In the genomic region with DNA sequence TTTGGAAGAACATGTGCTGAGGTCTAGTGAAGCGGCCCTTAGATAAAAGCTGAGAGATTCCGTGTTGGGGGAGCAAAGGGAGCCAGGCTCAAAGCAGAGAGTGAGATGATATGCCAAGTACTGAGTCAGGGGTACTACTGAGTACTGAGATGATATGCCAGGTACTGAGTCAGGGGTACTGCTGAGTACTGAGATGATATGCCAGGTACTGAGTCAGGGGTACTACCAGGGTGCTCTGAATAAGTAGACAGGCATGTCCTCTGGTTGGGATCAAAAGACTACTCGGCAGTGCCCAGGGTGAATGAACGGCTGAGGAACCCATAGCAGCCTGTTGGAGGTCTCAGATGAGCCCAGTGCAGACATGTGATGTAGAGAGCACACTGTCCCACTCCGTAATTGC, we compare ENCODE assay signal across 24 cellular contexts.
"Had no signal": no experiment of that assay in that cellular context is flagged by ENCODE, and none has a peak within 500 bp of the region (broad histone marks: within the 10 kb centered on the region; RNA-seq: fewer than 3 reads in every experiment).

No MANE protein-coding gene starts in this region.

- H3K4me1 ChIP-seq: adrenal gland, esophagus muscularis mucosa, heart right ventricle, left lung, lower lobe of right lung, spleen, uterus had no signal

- H3K27me3 ChIP-seq: adrenal gland, brain microvascular endothelial cell had no signal

- H3K27ac Mint-ChIP-seq: activated naive CD4-positive, alpha-beta T cell treated with anti-CD3 and anti-CD28 coated beads for 36 hours; activated naive CD8-positive, alpha-beta T cell treated with anti-CD3 and anti-CD28 coated beads for 36 hours; natural killer cell treated with Interleukin-12 subunit alpha and Interleukin-12 subunit beta and Interleukin-15 and Interleukin-18, amount 100 ng/mL, for 72 hours; stimulated activated naive CD8-positive, alpha-beta T cell treated with anti-CD3 and anti-CD28 coated beads, Interleukin-15, Interleukin-2, amounts not matched to agents 100 ng/mL and 50 ng/mL, for 24 hours; T-helper 2 cell treated with Interferon-gamma antibody and Interleukin-4, amounts not matched to agents 5 μg/mL and 100 μg/mL, for 36 hours had no signal

- ATAC-seq: heart right ventricle, left lung, lower lobe of right lung, right cardiac atrium had no signal

- H3K4me1 Mint-ChIP-seq: activated naive CD8-positive, alpha-beta T cell treated with anti-CD3 and anti-CD28 coated beads for 36 hours had no signal

- H3K4me3 Mint-ChIP-seq: activated naive CD4-positive, alpha-beta T cell treated with anti-CD3 and anti-CD28 coated beads for 36 hours; activated naive CD8-positive, alpha-beta T cell treated with anti-CD3 and anti-CD28 coated beads for 36 hours; natural killer cell treated with Interleukin-12 subunit alpha and Interleukin-12 subunit beta and Interleukin-15 and Interleukin-18, amount 100 ng/mL, for 72 hours; stimulated activated naive CD8-positive, alpha-beta T cell treated with anti-CD3 and anti-CD28 coated beads, Interleukin-15, Interleukin-2, amounts not matched to agents 100 ng/mL and 50 ng/mL, for 24 hours; T-helper 2 cell treated with Interferon-gamma antibody and Interleukin-4, amounts not matched to agents 5 μg/mL and 100 μg/mL, for 36 hours had no signal

- H3K36me3 ChIP-seq: adrenal gland, brain microvascular endothelial cell, esophagus muscularis mucosa, heart right ventricle, left lung, lower lobe of right lung, spleen, thoracic aorta, uterus had no signal

- H3K9me3 Mint-ChIP-seq: T-helper 2 cell treated with Interferon-gamma antibody and Interleukin-4, amounts not matched to agents 5 μg/mL and 100 μg/mL, for 36 hours had no signal

- DNase-seq: activated CD4-positive, alpha-beta T cell treated with anti-CD3 and anti-CD28 coated beads for 4 hours; activated CD4-positive, alpha-beta T cell treated with anti-CD3 and anti-CD28 coated beads, Interleukin-2, amount 50 U/mL, for 4 hours; activated naive CD4-positive, alpha-beta T cell treated with anti-CD3 and anti-CD28 coated beads for 36 hours; activated naive CD8-positive, alpha-beta T cell treated with anti-CD3 and anti-CD28 coated beads for 36 hours; adrenal gland; aorta; brain microvascular endothelial cell; caudate nucleus; cortex of kidney; foreskin melanocyte; heart right ventricle; left lung; lower lobe of right lung; mesendoderm; right cardiac atrium; spleen; trophoblast cell; uterus had no signal

- H3K36me3 Mint-ChIP-seq: activated naive CD8-positive, alpha-beta T cell treated with anti-CD3 and anti-CD28 coated beads for 36 hours; natural killer cell treated with Interleukin-12 subunit alpha and Interleukin-12 subunit beta and Interleukin-15 and Interleukin-18, amount 100 ng/mL, for 72 hours had no signal

- H3K4me3 ChIP-seq: adrenal gland, esophagus muscularis mucosa, heart right ventricle, left lung, lower lobe of right lung, spleen, thoracic aorta, uterus had no signal

- H3K9me3 ChIP-seq: adrenal gland, left lung, lower lobe of right lung, thoracic aorta, uterus had no signal

- H3K27ac ChIP-seq: adrenal gland, brain microvascular endothelial cell, esophagus muscularis mucosa, heart right ventricle, left lung, lower lobe of right lung, spleen, thoracic aorta, uterus, VCaP had no signal
